34 cellular contexts compared by ENCODE assay signal in genomic region chr11:69580529-69580928, GRCh38.
"Had no signal": no experiment of that assay in that cellular context is flagged by ENCODE, and none has a peak within 500 bp of the region (broad histone marks: within the 10 kb centered on the region; RNA-seq: fewer than 3 reads in every experiment).

No MANE protein-coding gene starts in this region.

- H3K9ac ChIP-seq: KMS-11 had no signal

- H3K9me3 ChIP-seq: MG63 had no signal

- DNase-seq: Kasumi-1, MG63, MM.1S, MV-4-11, NCI-H1048, NCI-H1092, NCI-H1092 treated with DMSO at 0.1 percent for 48 hours, NCI-H1105, NCI-H1105 treated with DMSO at 0.1 percent for 48 hours, NCI-H1417, NCI-H1417 treated with DMSO at 0.1 percent for 48 hours, NCI-H1436, NCI-H1436 treated with DMSO at 0.1 percent for 48 hours, NCI-H1694, NCI-H1694 treated with DMSO at 0.1 percent for 48 hours, NCI-H187, NCI-H187 treated with DMSO at 0.1 percent for 48 hours, NCI-H1930, NCI-H2029, NCI-H2029 treated with DMSO at 0.1 percent for 48 hours, NCI-H2081, NCI-H2081 treated with DMSO at 0.1 percent for 48 hours, NCI-H2107, NCI-H2171, NCI-H2171 treated with DMSO at 0.1 percent for 48 hours, NCI-H2227 treated with DMSO at 0.1 percent for 48 hours, NCI-H226, NCI-H345, NCI-H446, NCI-H446 treated with DMSO at 0.1 percent for 48 hours, NCI-H510A, NCI-H510A treated with DMSO at 0.1 percent for 48 hours, NCI-H524 had no signal

- H3K4me3 ChIP-seq: MG63 had no signal

- H3K27ac ChIP-seq: KMS-11 had no signal

- H3K36me3 ChIP-seq: MG63 had no signal

- H3K4me2 ChIP-seq: KMS-11 had no signal

- H3K27me3 ChIP-seq: MG63 had no signal
